Comparison of ENCODE assay signal across 27 cellular contexts in genomic region chr1:196357913-196358312, GRCh38.
"Had no signal": no experiment of that assay in that cellular context is flagged by ENCODE, and none has a peak within 500 bp of the region (broad histone marks: within the 10 kb centered on the region; RNA-seq: fewer than 3 reads in every experiment).

No MANE protein-coding gene starts in this region.

- ATAC-seq: natural killer cell treated with Interleukin-12 subunit alpha and Interleukin-12 subunit beta and Interleukin-15 and Interleukin-18, amount 100 ng/mL, for 72 hours; psoas muscle; right cardiac atrium; stimulated activated effector memory CD8-positive, alpha-beta T cell treated with anti-CD3 and anti-CD28 coated beads, Interleukin-12 subunit alpha, Interleukin-12 subunit beta, amount 100 ng/mL, for 72 hours; stimulated activated naive B cell treated with anti-CD40 and anti-IgM and Interleukin-4, amounts not matched to agents 10 μg/mL and 1 μg/mL and 100 μg/mL, for 72 hours had no signal

- H2AFZ ChIP-seq: parathyroid adenoma had no signal

- DNase-seq: nephron progenitor cell; nucleus accumbens; ovary; posterior cingulate gyrus; psoas muscle; right cardiac atrium; right lobe of liver; sigmoid colon; small intestine; stimulated activated CD4-positive, alpha-beta T cell treated with anti-CD3 and anti-CD28 coated beads, Interleukin-15, amount 100 ng/mL, for 24 hours; stimulated activated CD4-positive, alpha-beta T cell treated with anti-CD3 and anti-CD28 coated beads, Interleukin-2, amount 100 ng/mL, for 24 hours; stimulated activated CD4-positive, alpha-beta T cell treated with anti-CD3 and anti-CD28 coated beads, Interleukin-2, amount 100 ng/mL, for 48 hours; stimulated activated CD4-positive, alpha-beta T cell treated with anti-CD3 and anti-CD28 coated beads, Interleukin-4, amount 100 ng/mL, for 24 hours; stimulated activated naive B cell treated with anti-CD40 and anti-IgM and Interleukin-4, amounts not matched to agents 10 μg/mL and 1 μg/mL and 100 μg/mL, for 72 hours; stimulated activated naive CD4-positive, alpha-beta T cell treated with Interleukin-2 at 50 U/mL for 16 hours; stomach; thyroid gland; trophoblast cell; upper lobe of left lung had no signal

- H3K4me1 ChIP-seq: parathyroid adenoma, psoas muscle, sigmoid colon, stomach, thyroid gland, tibial nerve, upper lobe of left lung, vagina had no signal

- H3K27ac ChIP-seq: neutrophil, ovary, parathyroid adenoma, psoas muscle, sigmoid colon, stomach, thoracic aorta, thyroid gland, tibial nerve, upper lobe of left lung, vagina had no signal

- H3K36me3 ChIP-seq: neutrophil, ovary, right lobe of liver, sigmoid colon, stomach, thoracic aorta, thyroid gland, tibial nerve, upper lobe of left lung, vagina had no signal

- H3K4me3 ChIP-seq: ovary, psoas muscle, right lobe of liver, sigmoid colon, stomach, thoracic aorta, thyroid gland, tibial nerve, upper lobe of left lung, vagina had no signal

- FAIRE-seq: small intestine, urothelium cell line had no signal

- H3K27me3 ChIP-seq: neutrophil, ovary, right lobe of liver, sigmoid colon, stomach, thyroid gland, tibial nerve, upper lobe of left lung, vagina had no signal

- H3K9ac ChIP-seq: parathyroid adenoma had no signal

- H3K9me3 ChIP-seq: neutrophil, ovary, psoas muscle, right lobe of liver, sigmoid colon, stomach, thoracic aorta, thyroid gland, tibial nerve, upper lobe of left lung, vagina had no signal

- H3K79me2 ChIP-seq: parathyroid adenoma had no signal
